20 cellular contexts compared by ENCODE assay signal in the genomic region with DNA sequence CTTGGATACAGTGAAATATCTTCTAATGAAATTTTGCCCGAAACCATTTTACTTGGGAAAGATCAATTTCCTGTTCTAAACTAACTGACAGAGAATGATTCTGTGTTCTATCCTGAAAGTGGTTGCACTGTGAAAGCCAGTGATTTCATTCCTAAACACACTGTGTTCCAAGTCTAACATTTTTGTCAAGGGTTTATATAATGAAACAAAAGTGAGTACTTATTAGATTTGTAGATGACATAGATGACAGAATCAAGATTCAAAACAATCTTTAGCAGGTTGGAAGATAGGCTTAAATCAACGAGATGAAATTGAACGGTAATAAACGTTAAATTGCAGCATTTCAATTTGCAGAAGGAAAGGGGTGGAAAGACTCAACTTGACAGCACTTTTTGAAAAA.
"Had no signal": no experiment of that assay in that cellular context is flagged by ENCODE, and none has a peak within 500 bp of the region (broad histone marks: within the 10 kb centered on the region; RNA-seq: fewer than 3 reads in every experiment).

No MANE protein-coding gene starts in this region.

- H3K36me3 ChIP-seq: pancreas had no signal

- H3K9me3 ChIP-seq: mucosa of descending colon, pancreas, tibial nerve, vagina had no signal

- H3K27ac Mint-ChIP-seq: activated CD4-positive, alpha-beta memory T cell treated with anti-CD3 and anti-CD28 coated beads, Interleukin-2, amount 10 ng/mL, durations not matched to agents 7 days and 5 days; activated CD4-positive, alpha-beta T cell treated with anti-CD3 and anti-CD28 coated beads for 36 hours; activated CD8-positive, alpha-beta memory T cell treated with anti-CD3 and anti-CD28 coated beads, Interleukin-2, amount 10 ng/mL, durations not matched to agents 7 days and 5 days; activated T-helper 17 cell treated with anti-CD3 and anti-CD28 coated beads, Interleukin-2, amount 50 U/mL, for 72 hours; naive B cell; stimulated activated naive B cell treated with anti-CD40 and anti-IgM and Interleukin-4, amounts not matched to agents 10 μg/mL and 1 μg/mL and 100 μg/mL, for 72 hours had no signal

- DNase-seq: activated CD4-positive, alpha-beta memory T cell treated with anti-CD3 and anti-CD28 coated beads, Interleukin-2, amount 10 ng/mL, durations not matched to agents 7 days and 5 days; activated CD4-positive, alpha-beta T cell treated with anti-CD3 and anti-CD28 coated beads for 36 hours; activated CD8-positive, alpha-beta memory T cell treated with anti-CD3 and anti-CD28 coated beads, Interleukin-2, amount 10 ng/mL, durations not matched to agents 7 days and 5 days; activated naive CD4-positive, alpha-beta T cell; effector CD4-positive, alpha-beta T cell; immature natural killer cell; kidney glomerular epithelial cell; mesenchymal stem cell; mucosa of descending colon; naive B cell; pancreas; stimulated activated CD4-positive, alpha-beta T cell treated with anti-CD3 and anti-CD28 coated beads, Interleukin-4, amount 100 ng/mL, for 24 hours; stimulated activated naive B cell treated with anti-CD40 and anti-IgM and Interleukin-4, amounts not matched to agents 10 μg/mL and 1 μg/mL and 100 μg/mL, for 72 hours; substantia nigra; WERI-Rb-1 had no signal

- H3K27me3 ChIP-seq: pancreas, tibial nerve, vagina had no signal

- H3K27ac ChIP-seq: pancreas, tibial nerve, vagina, WERI-Rb-1 had no signal

- ATAC-seq: activated CD4-positive, alpha-beta T cell treated with anti-CD3 and anti-CD28 coated beads for 36 hours; activated CD8-positive, alpha-beta memory T cell treated with anti-CD3 and anti-CD28 coated beads, Interleukin-2, amount 10 ng/mL, durations not matched to agents 7 days and 5 days; activated T-helper 17 cell treated with anti-CD3 and anti-CD28 coated beads, Interleukin-2, amount 50 U/mL, for 72 hours; esophagus mucosa; mucosa of descending colon; pancreas; sciatic nerve; stimulated activated naive B cell treated with anti-CD40 and anti-IgM and Interleukin-4, amounts not matched to agents 10 μg/mL and 1 μg/mL and 100 μg/mL, for 72 hours had no signal

- H3K4me3 Mint-ChIP-seq: activated CD4-positive, alpha-beta memory T cell treated with anti-CD3 and anti-CD28 coated beads, Interleukin-2, amount 10 ng/mL, durations not matched to agents 7 days and 5 days; activated CD4-positive, alpha-beta T cell treated with anti-CD3 and anti-CD28 coated beads for 36 hours; activated CD8-positive, alpha-beta memory T cell treated with anti-CD3 and anti-CD28 coated beads, Interleukin-2, amount 10 ng/mL, durations not matched to agents 7 days and 5 days; activated T-helper 17 cell treated with anti-CD3 and anti-CD28 coated beads, Interleukin-2, amount 50 U/mL, for 72 hours; immature natural killer cell; naive B cell; stimulated activated naive B cell treated with anti-CD40 and anti-IgM and Interleukin-4, amounts not matched to agents 10 μg/mL and 1 μg/mL and 100 μg/mL, for 72 hours had no signal

- H3K27me3 Mint-ChIP-seq: activated CD4-positive, alpha-beta memory T cell treated with anti-CD3 and anti-CD28 coated beads, Interleukin-2, amount 10 ng/mL, durations not matched to agents 7 days and 5 days; activated CD4-positive, alpha-beta T cell treated with anti-CD3 and anti-CD28 coated beads for 36 hours; activated CD8-positive, alpha-beta memory T cell treated with anti-CD3 and anti-CD28 coated beads, Interleukin-2, amount 10 ng/mL, durations not matched to agents 7 days and 5 days; activated T-helper 17 cell treated with anti-CD3 and anti-CD28 coated beads, Interleukin-2, amount 50 U/mL, for 72 hours; naive B cell; stimulated activated naive B cell treated with anti-CD40 and anti-IgM and Interleukin-4, amounts not matched to agents 10 μg/mL and 1 μg/mL and 100 μg/mL, for 72 hours had no signal

- H3K4me3 ChIP-seq: mucosa of descending colon, pancreas, tibial nerve, vagina had no signal

- H3K9me3 Mint-ChIP-seq: activated CD4-positive, alpha-beta memory T cell treated with anti-CD3 and anti-CD28 coated beads, Interleukin-2, amount 10 ng/mL, durations not matched to agents 7 days and 5 days; activated T-helper 17 cell treated with anti-CD3 and anti-CD28 coated beads, Interleukin-2, amount 50 U/mL, for 72 hours; immature natural killer cell; naive B cell; stimulated activated naive B cell treated with anti-CD40 and anti-IgM and Interleukin-4, amounts not matched to agents 10 μg/mL and 1 μg/mL and 100 μg/mL, for 72 hours had no signal
